ENCODE assay signal across 28 cellular contexts in genomic region chr5:180669661-180670060, GRCh38. TPM values are rescaled to one million over a fixed set of nuclear protein-coding genes. Genes with fewer than 3 reads are reported as not detected.
DNase-seq lines count a peak whose midpoint lies in the region; ATAC-seq and TF ChIP-seq lines count a peak whose summit lies in the region.
"Had no signal": no experiment of that assay in that cellular context is flagged by ENCODE, and none has a peak within 500 bp of the region (broad histone marks: within the 10 kb centered on the region; RNA-seq: fewer than 3 reads in every experiment).

No MANE protein-coding gene starts in this region.

- H3K9me3 Mint-ChIP-seq in stimulated activated naive CD8-positive, alpha-beta T cell treated with anti-CD3 and anti-CD28 coated beads, Interleukin-15, amount 100 ng/mL, for 72 hours: no peaks in the 10 kb centered on the region
- H3K9me3 Mint-ChIP-seq: activated T-cell treated with anti-CD3 and anti-CD28 coated beads, Interleukin-2, amount 50 U/mL, for 72 hours had no signal

- no peak overlapping the region for H3K4me3 ChIP-seq in NB4 (ENCODE audit: low read depth, low read length)
- H3K4me3 ChIP-seq: adrenal gland, esophagus muscularis mucosa, left ventricle myocardium inferior, SJSA1, spleen, thyroid gland had no signal

- TF ChIP-seq CTCF in NB4 (IDR thresholded peaks at IDR 0.05; ENCODE audit: low read depth, low read length): no peak

- no peak overlapping the region for H3K4me3 Mint-ChIP-seq in stimulated activated naive CD8-positive, alpha-beta T cell treated with anti-CD3 and anti-CD28 coated beads, Interleukin-15, amount 100 ng/mL, for 72 hours

- ATAC-seq in stimulated activated naive CD8-positive, alpha-beta T cell treated with anti-CD3 and anti-CD28 coated beads, Interleukin-15, amount 100 ng/mL, for 72 hours: no peak
- no peak for ATAC-seq in stimulated activated naive CD8-positive, alpha-beta T cell treated with anti-CD3 and anti-CD28 coated beads, Interleukin-15, Interleukin-2, amounts not matched to agents 100 U/mL and 50 U/mL, for 24 hours
- ATAC-seq: activated CD4-positive, CD25-positive, alpha-beta regulatory T cell treated with anti-CD3 and anti-CD28 coated beads, Interleukin-2, amount 50 U/mL, for 24 hours had no signal

- peaks cover 25% of the 10 kb centered on the region for H3K4me1 Mint-ChIP-seq in stimulated activated naive CD8-positive, alpha-beta T cell treated with anti-CD3 and anti-CD28 coated beads, Interleukin-15, amount 100 ng/mL, for 72 hours

- DNase-seq in stimulated activated naive CD8-positive, alpha-beta T cell treated with anti-CD3 and anti-CD28 coated beads, Interleukin-15, amount 100 ng/mL, for 72 hours: no peak
- no peak for DNase-seq in stimulated activated naive CD8-positive, alpha-beta T cell treated with anti-CD3 and anti-CD28 coated beads, Interleukin-15, Interleukin-2, amounts not matched to agents 100 U/mL and 50 U/mL, for 24 hours
- DNase-seq in NB4 (ENCODE audit: low read depth) (peak; percentile 28), myocyte (ENCODE audit: low read depth) (peak; percentile 91), inferior parietal cortex (ENCODE audit: extremely low spot score) (no peak)
- no peak for DNase-seq in activated T-cell treated with anti-CD3 and anti-CD28 coated beads, Interleukin-2, amount 50 U/mL, for 48 hours
- no peak for DNase-seq in effector CD4-positive, alpha-beta T cell
- DNase-seq: activated CD4-positive, alpha-beta T cell treated with anti-CD3 and anti-CD28 coated beads, Interleukin-2, amount 50 U/mL, for 48 hours; activated T-cell treated with anti-CD3 and anti-CD28 coated beads, Interleukin-2, amount 50 U/mL, for 72 hours; adrenal gland; Caco-2; central memory CD4-positive, alpha-beta T cell; DMS79; foreskin fibroblast; islet precursor cell; left ventricle myocardium inferior; mesendoderm; NCI-H187; NCI-H2171; NCI-H524; posterior cingulate gyrus; spleen; stimulated activated CD4-positive, alpha-beta T cell treated with anti-CD3 and anti-CD28 coated beads, Interleukin-2, amount 100 ng/mL, for 24 hours; T-helper 1 cell; thyroid gland had no signal

- H3K27me3 Mint-ChIP-seq in stimulated activated naive CD8-positive, alpha-beta T cell treated with anti-CD3 and anti-CD28 coated beads, Interleukin-15, amount 100 ng/mL, for 72 hours: peaks cover 16% of the 10 kb centered on the region

- no peak for TF ChIP-seq POLR2A in NB4 (IDR thresholded peaks at IDR 0.05; ENCODE audit: extremely low read depth, insufficient read length)

- H3K27ac Mint-ChIP-seq in stimulated activated naive CD8-positive, alpha-beta T cell treated with anti-CD3 and anti-CD28 coated beads, Interleukin-15, amount 100 ng/mL, for 72 hours: peak overlapping the region; percentile 7
- H3K27ac Mint-ChIP-seq: activated T-cell treated with anti-CD3 and anti-CD28 coated beads, Interleukin-2, amount 50 U/mL, for 72 hours had no signal

RNA-seq across cellular contexts. Expression of gene FLT4, which starts 20.3 kb away (rescaled TPM):
- total RNA-seq in myocyte: 0.75 and 2.4 TPM in 2 replicates
- polyA plus RNA-seq in myocyte (2012): 0.58 TPM
- total RNA-seq: Caco-2, SJSA1 had no signal

Comparison
In these comparisons a context has a peak if more than half of its experiments do, and no peak if none do; other contexts are left out.
1. DNase-seq: peak in NB4 (single experiment) and myocyte (single experiment); none in stimulated activated naive CD8-positive, alpha-beta T cell treated with anti-CD3 and anti-CD28 coated beads, Interleukin-15, amount 100 ng/mL, for 72 hours (0 of 2), stimulated activated naive CD8-positive, alpha-beta T cell treated with anti-CD3 and anti-CD28 coated beads, Interleukin-15, Interleukin-2, amounts not matched to agents 100 U/mL and 50 U/mL, for 24 hours (single experiment), activated T-cell treated with anti-CD3 and anti-CD28 coated beads, Interleukin-2, amount 50 U/mL, for 48 hours (0 of 2), inferior parietal cortex (single experiment) and effector CD4-positive, alpha-beta T cell (single experiment).